ENCODE assay signal across 20 cellular contexts in the genomic region with DNA sequence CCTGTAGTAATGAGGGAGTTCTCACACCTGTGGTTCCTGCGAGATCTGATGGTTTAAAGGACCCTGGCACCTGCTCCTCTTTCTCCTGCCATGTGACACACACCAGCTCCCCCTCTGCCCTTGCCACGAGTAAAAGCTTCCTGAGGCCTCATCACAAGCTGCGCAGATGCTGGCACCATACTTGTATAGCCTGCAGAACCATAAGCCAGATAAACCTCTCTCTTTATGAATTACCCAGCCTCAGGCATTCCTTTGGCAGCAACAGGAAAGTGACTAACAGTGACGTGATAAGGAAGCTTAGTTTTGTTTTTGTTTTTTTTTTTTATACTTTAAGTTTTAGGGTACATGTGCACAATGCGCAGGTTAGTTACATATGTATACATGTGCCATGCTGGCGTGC.
DNase-seq lines count a peak whose midpoint lies in the region; ATAC-seq, FAIRE-seq and TF ChIP-seq lines count a peak whose summit lies in the region.
"Had no signal": no experiment of that assay in that cellular context is flagged by ENCODE, and none has a peak within 500 bp of the region (broad histone marks: within the 10 kb centered on the region; RNA-seq: fewer than 3 reads in every experiment).

No MANE protein-coding gene starts in this region.

- H3K4me3 ChIP-seq in AG10803 (ENCODE audit: low read length) (no peak overlapping the region), cardiac fibroblast (replicated peaks in 1 of 2; ENCODE audit: low read depth in 2 of 2, low read length in 2 of 2) (no peak overlapping the region), keratinocyte (ENCODE audit: control insufficient read depth in 2 of 3, extremely low read depth in 1 of 3, insufficient read depth in 2 of 3, low read depth in 1 of 3, low read length in 3 of 3) (no peak overlapping the region), body of pancreas (no peak overlapping the region)

- no peaks in the 10 kb centered on the region for H3K27me3 ChIP-seq in keratinocyte (ENCODE audit: control insufficient read depth, extremely low read depth, insufficient read depth, low read length)
- H3K27me3 ChIP-seq in body of pancreas, result no peaks in the 10 kb centered on the region

- H4K20me1 ChIP-seq in keratinocyte (ENCODE audit: control insufficient read depth, extremely low read depth, insufficient read depth, low read length), result no peaks in the 10 kb centered on the region

- FAIRE-seq in keratinocyte (lab: Jason Lieb, UNC), result no peak
- FAIRE-seq: GM18507, H1, TTC549 had no signal

- WGBS in body of pancreas, 2 donors, result 82 to 89% methylated on average over 6 of the region's 6 CpGs

- H3K9me1 ChIP-seq in keratinocyte (ENCODE audit: control insufficient read depth, extremely low read depth, insufficient read depth, low read length), result no peaks in the 10 kb centered on the region

- no peak overlapping the region for H3K9ac ChIP-seq in keratinocyte (ENCODE audit: control insufficient read depth, extremely low read depth, insufficient read depth, low read length)

- ATAC-seq in GM19467 (IDR thresholded peaks at IDR 0.05; ENCODE audit: unreplicated experiment), result no peak
- no peak for ATAC-seq in body of pancreas
- ATAC-seq: naive thymus-derived CD4-positive, alpha-beta T cell; sciatic nerve had no signal

- dilution Hi-C loops in keratinocyte (cut with MboI; ENCODE audit: extremely low pct_ligation_motif_present, low sequenced_read_pairs), result no loop called here

- TF ChIP-seq POLR2A in body of pancreas (IDR thresholded peaks at IDR 0.05), result no peak

- no peak overlapping the region for H2AFZ ChIP-seq in keratinocyte (ENCODE audit: control insufficient read depth, low read length)

- H3K9me3 ChIP-seq in keratinocyte (ENCODE audit: control insufficient read depth, low read depth, low read length), result peaks cover 18% of the 10 kb centered on the region
- no peaks in the 10 kb centered on the region for H3K9me3 ChIP-seq in body of pancreas

- peaks cover 5% of the 10 kb centered on the region for H3K4me1 ChIP-seq in keratinocyte (ENCODE audit: control insufficient read depth, extremely low read depth, insufficient read depth, low read length)
- H3K4me1 ChIP-seq in body of pancreas, result peaks cover 43% of the 10 kb centered on the region

- H3K4me2 ChIP-seq in keratinocyte (ENCODE audit: control insufficient read depth, extremely low read depth, insufficient read depth, low read depth, low read length), result no peak overlapping the region

- no peaks in the 10 kb centered on the region for H3K79me2 ChIP-seq in keratinocyte (ENCODE audit: control insufficient read depth, insufficient read depth, low read length)

- DNase-seq in AG10803 (ENCODE audit: low read depth) (peak; percentile 67), M059J (ENCODE audit: low read depth) (peak; percentile 82), cardiac fibroblast (ENCODE audit: low read depth in 2 of 2) (peak; percentile 84 to 91), keratinocyte (ENCODE audit: low read depth, low spot score) (peak; percentile 19), foreskin melanocyte (no peak), NCI-H526 (lab: John Stamatoyannopoulos, UW) (no peak), body of pancreas (no peak)
- DNase-seq: activated gamma-delta T cell treated with Interleukin-2 at 50 U/mL for 16 hours; CD4-positive, alpha-beta T cell; cerebellar nuclear complex; naive thymus-derived CD4-positive, alpha-beta T cell; NCI-H1048; RPMI8226; substantia nigra had no signal

- intact Hi-C loops in body of pancreas (cut with DNase I), result no loop called here

- no peak overlapping the region for H3K27ac ChIP-seq in keratinocyte (ENCODE audit: control insufficient read depth, insufficient read depth, low read length)
- no peak overlapping the region for H3K27ac ChIP-seq in body of pancreas
- H3K27ac ChIP-seq: HL-60 had no signal

- H3K36me3 ChIP-seq in keratinocyte (ENCODE audit: control insufficient read depth in 2 of 2, extremely low read depth in 1 of 2, insufficient read depth in 2 of 2, low read length in 2 of 2) (peaks cover 30 to 35% of the 10 kb centered on the region in 2 experiments), body of pancreas (replicated peaks in 1 of 2; ENCODE audit: insufficient read depth in 1 of 2, low read depth in 2 of 2) (no peaks in the 10 kb centered on the region)

- TF ChIP-seq CTCF in AG10803 (conservative IDR thresholded peaks at IDR 0.05; ENCODE audit: low read length) (no peak), cardiac fibroblast (IDR thresholded peaks at IDR 0.05; ENCODE audit: low read depth, low read length) (no peak), keratinocyte (optimal IDR thresholded peaks at IDR 0.05 in 1 of 3, IDR thresholded peaks at IDR 0.05 in 1 of 3, conservative IDR thresholded peaks at IDR 0.05 in 1 of 3; ENCODE audit: extremely low read depth in 1 of 3, insufficient read depth in 2 of 3, low read length in 3 of 3) (no peak), body of pancreas (IDR thresholded peaks at IDR 0.05) (no peak)

Comparison
In these comparisons a context has a peak if more than half of its experiments do, and no peak if none do; other contexts are left out.
1. DNase-seq: peak in AG10803 (single experiment), M059J (single experiment), cardiac fibroblast (2 of 2) and keratinocyte (single experiment); none in foreskin melanocyte (single experiment), NCI-H526 (0 of 2) and body of pancreas (0 of 4).